In the genomic region with DNA sequence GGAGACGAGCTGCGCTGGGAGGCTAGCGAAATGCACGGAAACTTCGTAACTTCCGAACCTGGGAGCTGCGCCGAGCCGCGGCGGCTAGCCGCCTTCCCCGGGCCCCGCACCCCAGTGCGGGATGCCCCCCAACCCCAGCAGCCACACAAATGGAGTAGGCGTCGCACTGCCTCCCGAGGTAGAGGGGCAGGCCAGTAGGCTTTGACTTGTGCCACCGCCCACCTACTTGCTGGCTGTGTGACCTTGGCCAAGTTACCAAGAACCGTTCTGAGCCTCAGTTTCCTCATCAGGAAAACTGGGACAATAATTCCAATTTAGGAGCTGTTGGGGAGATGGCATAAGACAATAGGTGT, we compare ENCODE assay signal across 2 cellular contexts.
TF ChIP-seq lines count a peak whose summit lies in the region.

No MANE protein-coding gene starts in this region.

TF ChIP-seq in IMR-90, 13 proteins besides CTCF, POLR2A, EP300 and RAD21:
- TF ChIP-seq, protein P1, sequence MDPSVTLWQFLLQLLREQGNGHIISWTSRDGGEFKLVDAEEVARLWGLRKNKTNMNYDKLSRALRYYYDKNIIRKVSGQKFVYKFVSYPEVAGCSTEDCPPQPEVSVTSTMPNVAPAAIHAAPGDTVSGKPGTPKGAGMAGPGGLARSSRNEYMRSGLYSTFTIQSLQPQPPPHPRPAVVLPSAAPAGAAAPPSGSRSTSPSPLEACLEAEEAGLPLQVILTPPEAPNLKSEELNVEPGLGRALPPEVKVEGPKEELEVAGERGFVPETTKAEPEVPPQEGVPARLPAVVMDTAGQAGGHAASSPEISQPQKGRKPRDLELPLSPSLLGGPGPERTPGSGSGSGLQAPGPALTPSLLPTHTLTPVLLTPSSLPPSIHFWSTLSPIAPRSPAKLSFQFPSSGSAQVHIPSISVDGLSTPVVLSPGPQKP (IDR thresholded peaks at IDR 0.05; ENCODE audit: borderline replicate concordance, low read depth, low read length): no peak
- no peak for TF ChIP-seq BHLHE40 (IDR thresholded peaks at IDR 0.05; ENCODE audit: low read depth, low read length)
- TF ChIP-seq MAZ (IDR thresholded peaks at IDR 0.05; ENCODE audit: borderline replicate concordance, low read depth, low read length): no peak
- no peak for TF ChIP-seq SMC3 (IDR thresholded peaks at IDR 0.05; ENCODE audit: low read depth, low read length)
- TF ChIP-seq CEBPB (IDR thresholded peaks at IDR 0.05; ENCODE audit: low read depth, low read length): no peak
- no peak for TF ChIP-seq CHD1 (IDR thresholded peaks at IDR 0.05; ENCODE audit: low read depth, low read length)
- no peak for TF ChIP-seq MAFK (IDR thresholded peaks at IDR 0.05; ENCODE audit: low read depth, low read length)
TF ChIP-seq in IMR-90: peak in this region for 0.

TF ChIP-seq in GM12891, 5 proteins besides CTCF, POLR2A, EP300 and RAD21 (continued from another document):
- TF ChIP-seq POLR2AphosphoS5 (IDR thresholded peaks at IDR 0.05; ENCODE audit: low read depth, low read length): no peak
